ENCODE assay signal across 21 cellular contexts in genomic region chr15:80904941-80905532, GRCh38.
A peak's percentile ranks its signal among the peaks of the same experiment; 100 is the strongest.
DNase-seq lines count a peak whose midpoint lies in the region; ATAC-seq and TF ChIP-seq lines count a peak whose summit lies in the region.
"Had no signal": no experiment of that assay in that cellular context is flagged by ENCODE, and none has a peak within 500 bp of the region (broad histone marks: within the 10 kb centered on the region; RNA-seq: fewer than 3 reads in every experiment).

No MANE protein-coding gene starts in this region.

- peak; percentile 46 for DNase-seq in EH (ENCODE audit: low read depth)
- DNase-seq in NCI-H2227 (lab: John Stamatoyannopoulos, UW; ENCODE audit: unreplicated experiment): peak; percentile 45
- DNase-seq in left cardiac atrium: peak; percentile 40
- no peak for DNase-seq in osteoblast (ENCODE audit: insufficient read length, low spot score, missing footprints)
- DNase-seq in occipital lobe (lab: John Stamatoyannopoulos, UW): no peak
- DNase-seq in activated T-cell treated with anti-CD3 and anti-CD28 coated beads for 4 hours: no peak
- no peak for DNase-seq in Calu3
- DNase-seq: activated CD4-positive, CD25-positive, alpha-beta regulatory T cell; activated CD8-positive, alpha-beta T cell treated with anti-CD3 and anti-CD28 coated beads for 36 hours; activated naive CD4-positive, alpha-beta T cell treated with anti-CD3 and anti-CD28 coated beads for 36 hours; activated T-cell treated with anti-CD3 and anti-CD28 coated beads, Interleukin-2, amount 50 U/mL, for 24 hours; anterior cingulate cortex; CD8-positive, alpha-beta T cell; DND-41; NCI-H1092 treated with DMSO at 0.1 percent for 48 hours; PC-9; retina; stimulated activated naive B cell treated with anti-CD40 and anti-IgM and Interleukin-4, amounts not matched to agents 10 μg/mL and 1 μg/mL and 100 μg/mL, for 72 hours; T-helper 2 cell had no signal

- no peak overlapping the region for H3K4me3 ChIP-seq in osteoblast (ENCODE audit: insufficient read depth, low read length)
- H3K4me3 ChIP-seq: PC-9 had no signal

- ATAC-seq in left cardiac atrium: peak; percentile 84 to 85
- ATAC-seq in GM21360 (IDR thresholded peaks at IDR 0.05; ENCODE audit: unreplicated experiment): no peak
- ATAC-seq: activated CD8-positive, alpha-beta T cell treated with anti-CD3 and anti-CD28 coated beads for 36 hours; CD8-positive, alpha-beta T cell; stimulated activated naive B cell treated with anti-CD40 and anti-IgM and Interleukin-4, amounts not matched to agents 10 μg/mL and 1 μg/mL and 100 μg/mL, for 72 hours had no signal

- no peaks in the 10 kb centered on the region for H3K9me3 ChIP-seq in osteoblast (ENCODE audit: low read depth, low read length)

- no peak overlapping the region for H3K4me3 Mint-ChIP-seq in Calu3 (ENCODE audit: low read depth, unreplicated experiment)
- H3K4me3 Mint-ChIP-seq: activated CD8-positive, alpha-beta T cell treated with anti-CD3 and anti-CD28 coated beads for 36 hours; activated naive CD4-positive, alpha-beta T cell treated with anti-CD3 and anti-CD28 coated beads for 36 hours; activated T-cell treated with anti-CD3 and anti-CD28 coated beads, Interleukin-2, amount 50 U/mL, for 24 hours; CD8-positive, alpha-beta T cell; natural killer cell treated with Interleukin-12 subunit alpha and Interleukin-12 subunit beta and Interleukin-15 and Interleukin-18, amount 100 ng/mL, for 72 hours; stimulated activated naive B cell treated with anti-CD40 and anti-IgM and Interleukin-4, amounts not matched to agents 10 μg/mL and 1 μg/mL and 100 μg/mL, for 72 hours had no signal

- no peaks in the 10 kb centered on the region for H3K27me3 ChIP-seq in osteoblast (ENCODE audit: insufficient read depth, low read length)

- intact Hi-C loops in left cardiac atrium (cut with DNase I) (no loop called here), Calu3 (cut with micrococcal nuclease; ENCODE audit: unreplicated experiment) (no loop called here)

- no peak overlapping the region for H3K4me2 ChIP-seq in osteoblast (ENCODE audit: insufficient read depth, low read length)

- no peak overlapping the region for H2AFZ ChIP-seq in osteoblast (ENCODE audit: low read length)
- H2AFZ ChIP-seq: PC-9 had no signal

- CTCF ChIA-PET in Calu3 (lab: Charles Lee): no interaction called here

- peaks cover 20% of the 10 kb centered on the region for H3K4me1 Mint-ChIP-seq in Calu3 (ENCODE audit: low read depth, unreplicated experiment)
- H3K4me1 Mint-ChIP-seq: stimulated activated naive B cell treated with anti-CD40 and anti-IgM and Interleukin-4, amounts not matched to agents 10 μg/mL and 1 μg/mL and 100 μg/mL, for 72 hours had no signal

- H3K36me3 ChIP-seq in osteoblast (ENCODE audit: insufficient read depth, low read length): peaks cover 90% of the 10 kb centered on the region

- peak overlapping the region; percentile 10 for H3K27ac ChIP-seq in osteoblast (ENCODE audit: low read depth, low read length)

- TF ChIP-seq CTCF in osteoblast (IDR thresholded peaks at IDR 0.05; ENCODE audit: extremely low read depth, low read depth, low read length) (no peak), Calu3 (IDR thresholded peaks at IDR 0.05; ENCODE audit: unreplicated experiment) (no peak)

- BruUV-seq in Calu3 (replicated peaks; lab: Mats Ljungman, UMichigan): no TSS peak

- peaks cover 6% of the 10 kb centered on the region for H3K4me1 ChIP-seq in osteoblast (ENCODE audit: insufficient read depth, low read length)

- H3K9me3 Mint-ChIP-seq in Calu3 (ENCODE audit: low read depth, unreplicated experiment): peaks cover 3% of the 10 kb centered on the region
- H3K9me3 Mint-ChIP-seq: activated CD8-positive, alpha-beta T cell treated with anti-CD3 and anti-CD28 coated beads for 36 hours; activated naive CD4-positive, alpha-beta T cell treated with anti-CD3 and anti-CD28 coated beads for 36 hours; natural killer cell treated with Interleukin-12 subunit alpha and Interleukin-12 subunit beta and Interleukin-15 and Interleukin-18, amount 100 ng/mL, for 72 hours had no signal

- no peaks in the 10 kb centered on the region for H3K36me3 Mint-ChIP-seq in Calu3 (ENCODE audit: insufficient read depth, unreplicated experiment)

- peaks cover 28% of the 10 kb centered on the region for H4K20me1 ChIP-seq in osteoblast (ENCODE audit: insufficient read depth, low read length)

- H3K27ac Mint-ChIP-seq in Calu3 (ENCODE audit: unreplicated experiment): no peak overlapping the region
- H3K27ac Mint-ChIP-seq: activated CD8-positive, alpha-beta T cell treated with anti-CD3 and anti-CD28 coated beads for 36 hours; activated naive CD4-positive, alpha-beta T cell treated with anti-CD3 and anti-CD28 coated beads for 36 hours; activated T-cell treated with anti-CD3 and anti-CD28 coated beads, Interleukin-2, amount 50 U/mL, for 24 hours; CD8-positive, alpha-beta T cell; natural killer cell treated with Interleukin-12 subunit alpha and Interleukin-12 subunit beta and Interleukin-15 and Interleukin-18, amount 100 ng/mL, for 72 hours; stimulated activated naive B cell treated with anti-CD40 and anti-IgM and Interleukin-4, amounts not matched to agents 10 μg/mL and 1 μg/mL and 100 μg/mL, for 72 hours had no signal

- H3K27me3 Mint-ChIP-seq in Calu3 (ENCODE audit: unreplicated experiment): no peaks in the 10 kb centered on the region
- H3K27me3 Mint-ChIP-seq: activated CD8-positive, alpha-beta T cell treated with anti-CD3 and anti-CD28 coated beads for 36 hours; activated T-cell treated with anti-CD3 and anti-CD28 coated beads, Interleukin-2, amount 50 U/mL, for 24 hours; natural killer cell treated with Interleukin-12 subunit alpha and Interleukin-12 subunit beta and Interleukin-15 and Interleukin-18, amount 100 ng/mL, for 72 hours; stimulated activated naive B cell treated with anti-CD40 and anti-IgM and Interleukin-4, amounts not matched to agents 10 μg/mL and 1 μg/mL and 100 μg/mL, for 72 hours had no signal

- no peaks in the 10 kb centered on the region for H3K79me2 ChIP-seq in osteoblast (ENCODE audit: insufficient read depth, low read length)

Comparison
In these comparisons a context has a peak if more than half of its experiments do, and no peak if none do; other contexts are left out.
1. DNase-seq: peak in EH (single experiment), NCI-H2227 (single experiment) and left cardiac atrium (single experiment); none in osteoblast (single experiment), occipital lobe (single experiment), activated T-cell treated with anti-CD3 and anti-CD28 coated beads for 4 hours (single experiment) and Calu3 (single experiment).